ENCODE assay signal across 34 cellular contexts in genomic region chr7:47400001-47400400, GRCh38.
"Had no signal": no experiment of that assay in that cellular context is flagged by ENCODE, and none has a peak within 500 bp of the region (broad histone marks: within the 10 kb centered on the region; RNA-seq: fewer than 3 reads in every experiment).

No MANE protein-coding gene starts in this region.

- H3K9me3 ChIP-seq: MG63 had no signal

- H2AFZ ChIP-seq: PC-9 had no signal

- ATAC-seq: activated CD8-positive, alpha-beta memory T cell treated with anti-CD3 and anti-CD28 coated beads, Interleukin-2, amount 10 ng/mL, durations not matched to agents 7 days and 5 days; Right ventricle myocardium inferior had no signal

- H3K27ac Mint-ChIP-seq: activated CD4-positive, alpha-beta memory T cell treated with anti-CD3 and anti-CD28 coated beads, Interleukin-2, amount 10 ng/mL, durations not matched to agents 7 days and 5 days; activated CD8-positive, alpha-beta memory T cell treated with anti-CD3 and anti-CD28 coated beads, Interleukin-2, amount 10 ng/mL, durations not matched to agents 7 days and 5 days; activated naive CD4-positive, alpha-beta T cell treated with anti-CD3 and anti-CD28 coated beads, Interleukin-2, amount 50 U/mL, for 24 hours; activated naive CD8-positive, alpha-beta T cell treated with anti-CD3 and anti-CD28 coated beads, Interleukin-2, amount 10 ng/mL, durations not matched to agents 7 days and 5 days; brain had no signal

- H3K4me1 Mint-ChIP-seq: activated CD4-positive, alpha-beta memory T cell treated with anti-CD3 and anti-CD28 coated beads, Interleukin-2, amount 10 ng/mL, durations not matched to agents 7 days and 5 days; activated CD8-positive, alpha-beta memory T cell treated with anti-CD3 and anti-CD28 coated beads, Interleukin-2, amount 10 ng/mL, durations not matched to agents 7 days and 5 days had no signal

- DNase-seq: activated CD4-positive, alpha-beta memory T cell treated with anti-CD3 and anti-CD28 coated beads, Interleukin-2, amount 10 ng/mL, durations not matched to agents 7 days and 5 days; activated CD4-positive, alpha-beta T cell treated with anti-CD3 and anti-CD28 coated beads for 1 hour; activated CD4-positive, alpha-beta T cell treated with anti-CD3 and anti-CD28 coated beads for 48 hours; activated CD4-positive, CD25-positive, alpha-beta regulatory T cell; activated CD8-positive, alpha-beta memory T cell treated with anti-CD3 and anti-CD28 coated beads for 24 hours; activated CD8-positive, alpha-beta memory T cell treated with anti-CD3 and anti-CD28 coated beads, Interleukin-2, amount 10 ng/mL, durations not matched to agents 7 days and 5 days; activated CD8-positive, alpha-beta memory T cell treated with anti-CD3 and anti-CD28 coated beads, Interleukin-2, amount 50 U/mL, for 48 hours; activated gamma-delta T cell; activated naive CD4-positive, alpha-beta T cell treated with Interleukin-2 at 50 U/mL for 16 hours; activated naive CD8-positive, alpha-beta T cell treated with anti-CD3 and anti-CD28 coated beads, Interleukin-2, amount 10 ng/mL, durations not matched to agents 7 days and 5 days; activated T-cell treated with anti-CD3 and anti-CD28 coated beads, Interleukin-2, amount 50 U/mL, for 48 hours; amygdala; central memory CD4-positive, alpha-beta T cell; Kasumi-1; KG1; MG63; NCI-H1048; NCI-H1105 treated with DMSO at 0.1 percent for 48 hours; NCI-H1436; NCI-H1694; NCI-H1930; NCI-H2081 treated with DMSO at 0.1 percent for 48 hours; NCI-H345; NCI-H524 treated with DMSO at 0.1 percent for 48 hours; NK-92 treated with Interleukin-12 subunit alpha and Interleukin-12 subunit beta, amount 100 ng/mL, for 24 hours; PC-9; SIG-M5; SW 1271; T1000; WERI-Rb-1 had no signal

- H3K4me2 ChIP-seq: PC-9 had no signal

- H3K27me3 Mint-ChIP-seq: activated CD4-positive, alpha-beta memory T cell treated with anti-CD3 and anti-CD28 coated beads, Interleukin-2, amount 10 ng/mL, durations not matched to agents 7 days and 5 days; activated CD8-positive, alpha-beta memory T cell treated with anti-CD3 and anti-CD28 coated beads, Interleukin-2, amount 10 ng/mL, durations not matched to agents 7 days and 5 days had no signal

- H3K27me3 ChIP-seq: MG63 had no signal

- H3K9me3 Mint-ChIP-seq: activated CD4-positive, alpha-beta memory T cell treated with anti-CD3 and anti-CD28 coated beads, Interleukin-2, amount 10 ng/mL, durations not matched to agents 7 days and 5 days; activated naive CD4-positive, alpha-beta T cell treated with anti-CD3 and anti-CD28 coated beads, Interleukin-2, amount 50 U/mL, for 24 hours; activated naive CD8-positive, alpha-beta T cell treated with anti-CD3 and anti-CD28 coated beads, Interleukin-2, amount 10 ng/mL, durations not matched to agents 7 days and 5 days had no signal

- H3K4me3 Mint-ChIP-seq: activated CD4-positive, alpha-beta memory T cell treated with anti-CD3 and anti-CD28 coated beads, Interleukin-2, amount 10 ng/mL, durations not matched to agents 7 days and 5 days; activated CD8-positive, alpha-beta memory T cell treated with anti-CD3 and anti-CD28 coated beads, Interleukin-2, amount 10 ng/mL, durations not matched to agents 7 days and 5 days; activated naive CD4-positive, alpha-beta T cell treated with anti-CD3 and anti-CD28 coated beads, Interleukin-2, amount 50 U/mL, for 24 hours; activated naive CD8-positive, alpha-beta T cell treated with anti-CD3 and anti-CD28 coated beads, Interleukin-2, amount 10 ng/mL, durations not matched to agents 7 days and 5 days; brain had no signal

- H3K27ac ChIP-seq: PC-9, RWPE1, WERI-Rb-1 had no signal

- H3K4me3 ChIP-seq: MG63, PC-9 had no signal

- H3K36me3 ChIP-seq: WERI-Rb-1 had no signal

- H3K36me3 Mint-ChIP-seq: activated CD8-positive, alpha-beta memory T cell treated with anti-CD3 and anti-CD28 coated beads, Interleukin-2, amount 10 ng/mL, durations not matched to agents 7 days and 5 days; activated naive CD4-positive, alpha-beta T cell treated with anti-CD3 and anti-CD28 coated beads, Interleukin-2, amount 50 U/mL, for 24 hours; activated naive CD8-positive, alpha-beta T cell treated with anti-CD3 and anti-CD28 coated beads, Interleukin-2, amount 10 ng/mL, durations not matched to agents 7 days and 5 days had no signal
